ENCODE assay signal across 31 cellular contexts in the genomic region with DNA sequence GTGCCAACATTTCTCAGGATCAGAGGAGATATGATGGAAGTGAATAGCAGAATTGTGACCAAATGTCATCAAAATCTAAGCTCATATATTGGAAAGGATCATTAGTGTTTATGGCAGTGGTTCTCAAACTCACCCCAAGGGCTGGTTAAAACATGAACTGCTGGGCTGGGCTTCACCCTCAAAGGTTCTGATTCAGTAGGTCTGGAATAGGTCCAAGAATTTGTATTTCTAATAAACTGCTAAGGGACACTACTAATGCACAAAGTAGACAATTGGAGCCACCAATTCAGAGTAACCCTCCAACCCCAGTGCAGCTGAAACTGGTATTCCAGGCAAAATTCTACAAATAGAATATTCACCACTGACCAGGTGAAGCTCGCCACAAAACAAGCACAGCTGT.
DNase-seq lines count a peak whose midpoint lies in the region; ATAC-seq, FAIRE-seq and TF ChIP-seq lines count a peak whose summit lies in the region.
"Had no signal": no experiment of that assay in that cellular context is flagged by ENCODE, and none has a peak within 500 bp of the region (broad histone marks: within the 10 kb centered on the region; RNA-seq: fewer than 3 reads in every experiment).

No MANE protein-coding gene starts in this region.

- no peak for TF ChIP-seq POLR2A in breast epithelium (IDR thresholded peaks at IDR 0.05)

- intact Hi-C loops in mammary epithelial cell (cut with micrococcal nuclease) (no loop called here), breast epithelium (cut with DNase I; ENCODE audit: low total_unique reads) (no loop called here), PC-9 (cut with micrococcal nuclease; ENCODE audit: unreplicated experiment) (no loop called here), upper lobe of right lung (cut with DNase I) (no loop called here), kidney (cut with DNase I) (no loop called here)
- intact Hi-C loops in CD4-positive, alpha-beta memory T cell (cut with micrococcal nuclease), result no loop called here

- BruUV-seq in mammary epithelial cell (replicated peaks; lab: Mats Ljungman, UMichigan), result no TSS peak
- BruUV-seq in PC-9 (replicated peaks; lab: Mats Ljungman, UMichigan), result no TSS peak

- H3K4me2 ChIP-seq in mammary epithelial cell (ENCODE audit: insufficient read depth, low read depth, low read length) (peak overlapping the region; percentile 29), PC-9 (peak overlapping the region; percentile 20; the same call in 1 of the 2 replicates), fibroblast of lung (ENCODE audit: extremely low read depth, insufficient read depth, low read length) (peak overlapping the region; percentile 30)

- no peak for TF ChIP-seq CTCF in mammary epithelial cell (conservative IDR thresholded peaks at IDR 0.05 in 1 of 2, IDR thresholded peaks at IDR 0.05 in 1 of 2; ENCODE audit: extremely low read depth in 1 of 2, insufficient read depth in 1 of 2, low read depth in 1 of 2, low read length in 2 of 2)
- no peak for TF ChIP-seq CTCF in breast epithelium (IDR thresholded peaks at IDR 0.05)
- no peak for TF ChIP-seq CTCF in PC-9 (conservative IDR thresholded peaks at IDR 0.05)
- no peak for TF ChIP-seq CTCF in fibroblast of lung (conservative IDR thresholded peaks at IDR 0.05 in 1 of 2, IDR thresholded peaks at IDR 0.05 in 1 of 2; ENCODE audit: low read depth in 1 of 2, low read length in 2 of 2)
- TF ChIP-seq CTCF in upper lobe of right lung (IDR thresholded peaks at IDR 0.05), result no peak
- no peak for TF ChIP-seq CTCF in kidney (IDR thresholded peaks at IDR 0.05; ENCODE audit: borderline replicate concordance, extremely low read depth, insufficient read depth)

- H3K4me3 ChIP-seq in mammary epithelial cell (replicated peaks in 1 of 3; ENCODE audit: insufficient read depth in 1 of 3, low read depth in 2 of 3, low read length in 3 of 3) (no peak overlapping the region), breast epithelium (no peak overlapping the region), PC-9 (no peak overlapping the region), fibroblast of lung (replicated peaks in 1 of 4; ENCODE audit: control extremely low read depth in 1 of 4, insufficient read depth in 1 of 4, low read depth in 3 of 4, low read length in 4 of 4) (no peak overlapping the region), upper lobe of right lung (no peak overlapping the region), kidney (ENCODE audit: low read length in 2 of 2) (no peak overlapping the region)
- no peak overlapping the region for H3K4me3 ChIP-seq in CD4-positive, alpha-beta memory T cell (ENCODE audit: low read length in 2 of 2)
- H3K4me3 ChIP-seq: ascending aorta, K562, psoas muscle, testis, uterus had no signal

- H3K9ac ChIP-seq in mammary epithelial cell (ENCODE audit: insufficient read depth, low read length), result no peak overlapping the region
- H3K9ac ChIP-seq in fibroblast of lung (ENCODE audit: insufficient read depth, low read length), result no peak overlapping the region
- H3K9ac ChIP-seq in kidney (ENCODE audit: low read length in 2 of 2), result no peak overlapping the region

- no peaks in the 10 kb centered on the region for H3K79me2 ChIP-seq in mammary epithelial cell (ENCODE audit: insufficient read depth, low read length)
- H3K79me2 ChIP-seq in PC-9 (ENCODE audit: low read depth), result no peaks in the 10 kb centered on the region
- H3K79me2 ChIP-seq in fibroblast of lung (ENCODE audit: control insufficient read depth, insufficient read depth, low read length), result no peaks in the 10 kb centered on the region

- peaks cover 0 to 2% (median 0%) of the 10 kb centered on the region in 8 donors for H3K9me3 Mint-ChIP-seq in CD4-positive, alpha-beta memory T cell

- DNase-seq in mammary epithelial cell (peak; percentile 29), breast epithelium (ENCODE audit: low spot score in 2 of 2) (no peak), PC-9 (no peak), fibroblast of lung (ENCODE audit: low read depth in 2 of 2) (no peak), upper lobe of right lung (no peak), hippocampal formation (lab: John Stamatoyannopoulos, UW) (no peak), kidney (no peak)
- no peak for DNase-seq in CD4-positive, alpha-beta memory T cell
- DNase-seq: activated CD4-positive, alpha-beta T cell treated with anti-CD3 and anti-CD28 coated beads for 1 hour; activated CD8-positive, alpha-beta T cell treated with anti-CD3 and anti-CD28 coated beads, Interleukin-2, amount 10 ng/mL, durations not matched to agents 7 days and 5 days; activated effector memory CD4-positive, alpha-beta T cell treated with Interleukin-2 at 50 U/mL for 16 hours; activated T-cell treated with anti-CD3 and anti-CD28 coated beads for 4 hours; NCI-H1417 treated with DMSO at 0.1 percent for 48 hours; NCI-H2081; NCI-H226; psoas muscle; RPMI8226; stimulated activated CD4-positive, alpha-beta T cell treated with anti-CD3 and anti-CD28 coated beads, Interleukin-15, amount 100 ng/mL, for 24 hours; stimulated activated naive CD4-positive, alpha-beta T cell; T-helper 2 cell; testis had no signal

- H3K9me3 ChIP-seq in mammary epithelial cell (replicated peaks; ENCODE audit: insufficient read depth, low read length) (no peaks in the 10 kb centered on the region), breast epithelium (no peaks in the 10 kb centered on the region), PC-9 (ENCODE audit: insufficient read depth, low read depth) (peaks cover 13% of the 10 kb centered on the region; the same call in 1 of the 2 replicates), fibroblast of lung (ENCODE audit: control insufficient read depth, insufficient read depth, low read depth, low read length) (no peaks in the 10 kb centered on the region), upper lobe of right lung (no peaks in the 10 kb centered on the region), kidney (ENCODE audit: control insufficient read depth in 1 of 2, low read length in 2 of 2) (no peaks in the 10 kb centered on the region)
- no peaks in the 10 kb centered on the region for H3K9me3 ChIP-seq in CD4-positive, alpha-beta memory T cell (ENCODE audit: control insufficient read depth in 1 of 2, low read length in 2 of 2)
- H3K9me3 ChIP-seq: ascending aorta, neutrophil, psoas muscle, testis, uterus had no signal

- H4K20me1 ChIP-seq in mammary epithelial cell (ENCODE audit: insufficient read depth, low read length) (no peaks in the 10 kb centered on the region), PC-9 (ENCODE audit: insufficient read depth) (no peaks in the 10 kb centered on the region), fibroblast of lung (ENCODE audit: control insufficient read depth, extremely low read depth, insufficient read depth, low read length) (no peaks in the 10 kb centered on the region)

- ATAC-seq in upper lobe of right lung, result no peak
- ATAC-seq: activated CD8-positive, alpha-beta T cell treated with anti-CD3 and anti-CD28 coated beads, Interleukin-2, amount 10 ng/mL, durations not matched to agents 7 days and 5 days; HCT116; K562; psoas muscle had no signal

- no peaks in the 10 kb centered on the region for H3K4me1 Mint-ChIP-seq in CD4-positive, alpha-beta memory T cell
- H3K4me1 Mint-ChIP-seq: B cell had no signal

- 100% methylated on average over 1 of the region's 1 CpG for WGBS in mammary epithelial cell (ENCODE audit: low coverage, missing lambda C conversion rate)

- H3K9me2 ChIP-seq in PC-9 (ENCODE audit: insufficient read depth), result no peaks in the 10 kb centered on the region

- in situ Hi-C loops in mammary epithelial cell (cut with MboI; ENCODE audit: low sequenced_read_pairs in 2 of 2), result no loop called here

- H3F3A ChIP-seq in PC-9 (ENCODE audit: insufficient read depth, low read depth), result peaks cover under 1% of the 10 kb centered on the region; the same call in 1 of the 2 replicates

- FAIRE-seq in kidney (lab: Jason Lieb, UNC), result no peak
- FAIRE-seq: A204.1, endothelial cell of umbilical vein, HTR-8/SVneo, K562 had no signal

- peaks cover 17% of the 10 kb centered on the region for H3K4me1 ChIP-seq in mammary epithelial cell (ENCODE audit: insufficient read depth, low read length)
- H3K4me1 ChIP-seq in breast epithelium, result no peaks in the 10 kb centered on the region
- H3K4me1 ChIP-seq in PC-9 (replicated peaks; ENCODE audit: insufficient read depth), result peaks cover 22% of the 10 kb centered on the region
- H3K4me1 ChIP-seq in fibroblast of lung (ENCODE audit: control insufficient read depth, extremely low read depth, insufficient read depth, low read length), result peaks cover 2% of the 10 kb centered on the region
- H3K4me1 ChIP-seq in CD4-positive, alpha-beta memory T cell (ENCODE audit: insufficient read depth, low read length), result no peaks in the 10 kb centered on the region
- H3K4me1 ChIP-seq in upper lobe of right lung, result no peaks in the 10 kb centered on the region
- no peaks in the 10 kb centered on the region for H3K4me1 ChIP-seq in kidney (ENCODE audit: control insufficient read depth in 1 of 2, insufficient read depth in 1 of 2, low read depth in 1 of 2, low read length in 2 of 2)
- H3K4me1 ChIP-seq: ascending aorta, psoas muscle, testis, uterus had no signal

- CTCF ChIA-PET in mammary epithelial cell (lab: Charles Lee; ENCODE audit: low non-redundant PET) (no interaction called here), PC-9 (lab: Charles Lee) (no interaction called here)
- CTCF ChIA-PET in CD4-positive, alpha-beta memory T cell (lab: Charles Lee; ENCODE audit: partially characterized antibody), result no interaction called here

- H3K36me3 ChIP-seq in mammary epithelial cell (ENCODE audit: insufficient read depth, low read length) (no peaks in the 10 kb centered on the region), breast epithelium (no peaks in the 10 kb centered on the region), PC-9 (ENCODE audit: low read depth) (no peaks in the 10 kb centered on the region), fibroblast of lung (ENCODE audit: control insufficient read depth, insufficient read depth, low read length) (no peaks in the 10 kb centered on the region), upper lobe of right lung (no peaks in the 10 kb centered on the region), kidney (ENCODE audit: control insufficient read depth in 1 of 2, insufficient read depth in 2 of 2, low read length in 2 of 2) (no peaks in the 10 kb centered on the region)
- H3K36me3 ChIP-seq in CD4-positive, alpha-beta memory T cell (ENCODE audit: insufficient read depth, low read length), result no peaks in the 10 kb centered on the region
- H3K36me3 ChIP-seq: ascending aorta, neutrophil, uterus had no signal

- H3K27ac ChIP-seq in mammary epithelial cell (ENCODE audit: insufficient read depth, low read depth, low read length) (no peak overlapping the region), breast epithelium (no peak overlapping the region), PC-9 (no peak overlapping the region), fibroblast of lung (ENCODE audit: insufficient read depth, low read length) (no peak overlapping the region), upper lobe of right lung (no peak overlapping the region), kidney (ENCODE audit: low read depth in 2 of 2, low read length in 2 of 2) (no peak overlapping the region)
- H3K27ac ChIP-seq in CD4-positive, alpha-beta memory T cell (ENCODE audit: low read depth, low read length), result no peak overlapping the region
- H3K27ac ChIP-seq: ascending aorta, neutrophil, psoas muscle, testis, uterus had no signal

- H2AFZ ChIP-seq in mammary epithelial cell (ENCODE audit: low read depth, low read length), result no peak overlapping the region
- H2AFZ ChIP-seq in PC-9, result no peak overlapping the region
- H2AFZ ChIP-seq in fibroblast of lung (ENCODE audit: low read length), result no peak overlapping the region

- no peaks in the 10 kb centered on the region for H3K36me3 Mint-ChIP-seq in CD4-positive, alpha-beta memory T cell
- H3K36me3 Mint-ChIP-seq: activated naive CD8-positive, alpha-beta T cell had no signal

- H3K27ac Mint-ChIP-seq in CD4-positive, alpha-beta memory T cell, result no peak overlapping the region
- H3K27ac Mint-ChIP-seq: activated CD8-positive, alpha-beta T cell treated with anti-CD3 and anti-CD28 coated beads, Interleukin-2, amount 10 ng/mL, durations not matched to agents 7 days and 5 days; activated naive CD8-positive, alpha-beta T cell; B cell had no signal

- POLR2A ChIA-PET in PC-9 (lab: Charles Lee; ENCODE audit: unreplicated experiment), result no interaction called here
- POLR2A ChIA-PET in CD4-positive, alpha-beta memory T cell (lab: Charles Lee; ENCODE audit: partially characterized antibody), result no interaction called here

- peaks cover 5 to 8% of the 10 kb centered on the region in 2 donors for H3K27me3 Mint-ChIP-seq in CD4-positive, alpha-beta memory T cell

- dilution Hi-C loops in mammary epithelial cell (cut with HindIII; ENCODE audit: low sequenced_read_pairs), result no loop called here

- no peak overlapping the region for H3K4me3 Mint-ChIP-seq in CD4-positive, alpha-beta memory T cell
- H3K4me3 Mint-ChIP-seq: activated CD8-positive, alpha-beta T cell treated with anti-CD3 and anti-CD28 coated beads, Interleukin-2, amount 10 ng/mL, durations not matched to agents 7 days and 5 days; activated naive CD8-positive, alpha-beta T cell; B cell had no signal

- H3K27me3 ChIP-seq in mammary epithelial cell (ENCODE audit: insufficient read depth, low read length) (no peaks in the 10 kb centered on the region), breast epithelium (no peaks in the 10 kb centered on the region), PC-9 (ENCODE audit: insufficient read depth, low read depth) (no peaks in the 10 kb centered on the region), fibroblast of lung (ENCODE audit: control insufficient read depth, insufficient read depth, low read length) (no peaks in the 10 kb centered on the region), upper lobe of right lung (no peaks in the 10 kb centered on the region)
- no peaks in the 10 kb centered on the region for H3K27me3 ChIP-seq in CD4-positive, alpha-beta memory T cell (ENCODE audit: insufficient read depth, low read length)
- H3K27me3 ChIP-seq: ascending aorta, neutrophil, testis, uterus had no signal
